Comparison of ENCODE assay signal across 21 cellular contexts in genomic region chr7:77649950-77650349, GRCh38. TPM values are rescaled to one million over a fixed set of nuclear protein-coding genes. Genes with fewer than 3 reads are reported as not detected.
DNase-seq lines count a peak whose midpoint lies in the region; ATAC-seq, FAIRE-seq and TF ChIP-seq lines count a peak whose summit lies in the region.
"Had no signal": no experiment of that assay in that cellular context is flagged by ENCODE, and none has a peak within 500 bp of the region (broad histone marks: within the 10 kb centered on the region; RNA-seq: fewer than 3 reads in every experiment).

No MANE protein-coding gene starts in this region.

- TF ChIP-seq RAD21 in HepG2 (CRISPR knock-in tag; IDR thresholded peaks at IDR 0.05), result no peak
- TF ChIP-seq RAD21 in K562 (CRISPR knock-in tag; conservative IDR thresholded peaks at IDR 0.05 in 1 of 2, IDR thresholded peaks at IDR 0.05 in 1 of 2), result no peak

- H4K20me1 ChIP-seq in HepG2 (ENCODE audit: insufficient read depth, low read length) (no peaks in the 10 kb centered on the region), K562 (replicated peaks; ENCODE audit: control insufficient read depth, insufficient read depth, low read length) (no peaks in the 10 kb centered on the region), keratinocyte (ENCODE audit: control insufficient read depth, extremely low read depth, insufficient read depth, low read length) (no peaks in the 10 kb centered on the region)

- H3K36me3 ChIP-seq in HepG2 (replicated peaks in 1 of 2; ENCODE audit: control insufficient read depth in 1 of 2, insufficient read depth in 2 of 2, low read length in 2 of 2), result peaks cover 0 to 10% of the 10 kb centered on the region in 2 experiments; a peak in 1 of 5 replicates
- H3K36me3 ChIP-seq in right lobe of liver, result peaks cover 0 to 2% (median 0%) of the 10 kb centered on the region in 4 donors
- H3K36me3 ChIP-seq in K562 (ENCODE audit: control insufficient read depth, insufficient read depth, low read length), result no peaks in the 10 kb centered on the region
- peaks cover 2 to 5% of the 10 kb centered on the region in 2 experiments for H3K36me3 ChIP-seq in keratinocyte (ENCODE audit: control insufficient read depth in 2 of 2, extremely low read depth in 1 of 2, insufficient read depth in 2 of 2, low read length in 2 of 2)
- H3K36me3 ChIP-seq in tibial nerve, result peaks cover 0 to 43% (median 0%) of the 10 kb centered on the region in 3 donors
- H3K36me3 ChIP-seq in CD4-positive, alpha-beta memory T cell (ENCODE audit: insufficient read depth, low read length), result no peaks in the 10 kb centered on the region
- H3K36me3 ChIP-seq: HAP-1, thyroid gland had no signal

- H3K36me3 Mint-ChIP-seq in CD4-positive, alpha-beta memory T cell, result peaks cover 0 to 2% of the 10 kb centered on the region in 2 donors

- no peak overlapping the region for H3K27ac ChIP-seq in HepG2 (ENCODE audit: extremely low read length, insufficient read depth, low read length)
- no peak overlapping the region for H3K27ac ChIP-seq in right lobe of liver
- H3K27ac ChIP-seq in K562 (ENCODE audit: extremely low read depth, low read depth, low read length), result no peak overlapping the region
- H3K27ac ChIP-seq in keratinocyte (ENCODE audit: control insufficient read depth, insufficient read depth, low read length), result no peak overlapping the region
- H3K27ac ChIP-seq in tibial nerve, result peak overlapping the region in 2 of 4 donors; percentile 1 to 51
- H3K27ac ChIP-seq in CD4-positive, alpha-beta memory T cell (ENCODE audit: low read depth, low read length), result no peak overlapping the region
- H3K27ac ChIP-seq: SJSA1 had no signal

- H3K4me1 ChIP-seq in HepG2 (ENCODE audit: insufficient read depth, low read length) (peaks cover 15% of the 10 kb centered on the region), right lobe of liver (peaks cover 0 to 8% (median 0%) of the 10 kb centered on the region in 4 donors), K562 (replicated peaks in 1 of 2; ENCODE audit: control insufficient read depth in 2 of 2, insufficient read depth in 2 of 2, low read length in 2 of 2) (no peaks in the 10 kb centered on the region), keratinocyte (ENCODE audit: control insufficient read depth, extremely low read depth, insufficient read depth, low read length) (no peaks in the 10 kb centered on the region), tibial nerve (peaks cover 0 to 22% (median 0%) of the 10 kb centered on the region in 4 donors)
- H3K4me1 ChIP-seq in CD4-positive, alpha-beta memory T cell (ENCODE audit: insufficient read depth, low read length), result no peaks in the 10 kb centered on the region
- H3K4me1 ChIP-seq: HAP-1 had no signal

- H3K27me3 ChIP-seq in HepG2 (ENCODE audit: control insufficient read depth in 1 of 2, insufficient read depth in 2 of 2, low read length in 2 of 2) (no peaks in the 10 kb centered on the region), right lobe of liver (no peaks in the 10 kb centered on the region), K562 (ENCODE audit: control insufficient read depth in 2 of 2, insufficient read depth in 2 of 2, low read length in 2 of 2) (no peaks in the 10 kb centered on the region), keratinocyte (ENCODE audit: control insufficient read depth, extremely low read depth, insufficient read depth, low read length) (no peaks in the 10 kb centered on the region), tibial nerve (no peaks in the 10 kb centered on the region)
- no peaks in the 10 kb centered on the region for H3K27me3 ChIP-seq in CD4-positive, alpha-beta memory T cell (ENCODE audit: insufficient read depth, low read length)
- H3K27me3 ChIP-seq: SJSA1, thyroid gland had no signal

- no peaks in the 10 kb centered on the region for H3K9me1 ChIP-seq in K562 (ENCODE audit: control insufficient read depth, insufficient read depth, low read length)
- no peaks in the 10 kb centered on the region for H3K9me1 ChIP-seq in keratinocyte (ENCODE audit: control insufficient read depth, extremely low read depth, insufficient read depth, low read length)

- H3K4me3 ChIP-seq in HepG2 (replicated peaks in 1 of 3; ENCODE audit: insufficient read depth in 1 of 3, low read depth in 2 of 3, low read length in 3 of 3) (no peak overlapping the region), right lobe of liver (no peak overlapping the region), K562 (no peak overlapping the region), keratinocyte (ENCODE audit: control insufficient read depth in 2 of 3, extremely low read depth in 1 of 3, insufficient read depth in 2 of 3, low read depth in 1 of 3, low read length in 3 of 3) (no peak overlapping the region), tibial nerve (no peak overlapping the region)
- no peak overlapping the region for H3K4me3 ChIP-seq in CD4-positive, alpha-beta memory T cell (ENCODE audit: low read length in 2 of 2)
- H3K4me3 ChIP-seq: HAP-1, SJSA1, thyroid gland had no signal

- no peaks in the 10 kb centered on the region for H3K9me3 Mint-ChIP-seq in CD4-positive, alpha-beta memory T cell

- H3K9ac ChIP-seq in HepG2 (ENCODE audit: insufficient read depth, low read depth, low read length), result no peak overlapping the region
- no peak overlapping the region for H3K9ac ChIP-seq in K562 (ENCODE audit: insufficient read depth in 1 of 2, low read depth in 2 of 2, low read length in 2 of 2)
- no peak overlapping the region for H3K9ac ChIP-seq in keratinocyte (ENCODE audit: control insufficient read depth, extremely low read depth, insufficient read depth, low read length)

- H3K4me1 Mint-ChIP-seq in CD4-positive, alpha-beta memory T cell, result peaks cover 0 to 2% (median 0%) of the 10 kb centered on the region in 4 donors

- FAIRE-seq in HepG2 (lab: Jason Lieb, UNC), result no peak
- peak; percentile 72 for FAIRE-seq in K562 (lab: Jason Lieb, UNC)
- FAIRE-seq in keratinocyte (lab: Jason Lieb, UNC), result peak; percentile 29
- FAIRE-seq: small intestine had no signal

- no peak for TF ChIP-seq CTCF in HepG2 (CRISPR knock-in tag; IDR thresholded peaks at IDR 0.05)
- TF ChIP-seq CTCF in right lobe of liver (IDR thresholded peaks at IDR 0.05), result no peak
- no peak for TF ChIP-seq CTCF in K562 (IDR thresholded peaks at IDR 0.05 in 2 of 3, conservative IDR thresholded peaks at IDR 0.05 in 1 of 3; ENCODE audit: insufficient read depth in 2 of 3, low read depth in 1 of 3, low read length in 3 of 3)
- TF ChIP-seq CTCF in keratinocyte (optimal IDR thresholded peaks at IDR 0.05 in 1 of 3, IDR thresholded peaks at IDR 0.05 in 1 of 3, conservative IDR thresholded peaks at IDR 0.05 in 1 of 3; ENCODE audit: extremely low read depth in 1 of 3, insufficient read depth in 2 of 3, low read length in 3 of 3), result no peak
- no peak for TF ChIP-seq CTCF in tibial nerve (IDR thresholded peaks at IDR 0.05)

- dilution Hi-C loops in keratinocyte (cut with MboI; ENCODE audit: extremely low pct_ligation_motif_present, low sequenced_read_pairs), result no loop called here

- in situ Hi-C loops in HepG2 (cut with HindIII; ENCODE audit: extremely low pct_ligation_motif_present, low pct_unique_long_range_greater_than_20kb) (no loop called here), K562 (cut with MboI) (loop anchor here (25.0 kb wide), 1 partner anchor 562 kb away; no protein-coding TSS in a partner anchor)

- H3K9me3 ChIP-seq in HepG2 (ENCODE audit: low read length) (no peaks in the 10 kb centered on the region), right lobe of liver (no peaks in the 10 kb centered on the region), K562 (replicated peaks; ENCODE audit: control insufficient read depth, insufficient read depth, low read depth, low read length) (no peaks in the 10 kb centered on the region), keratinocyte (ENCODE audit: control insufficient read depth, low read depth, low read length) (no peaks in the 10 kb centered on the region), tibial nerve (no peaks in the 10 kb centered on the region)
- H3K9me3 ChIP-seq in CD4-positive, alpha-beta memory T cell (ENCODE audit: control insufficient read depth in 1 of 2, low read length in 2 of 2), result no peaks in the 10 kb centered on the region
- H3K9me3 ChIP-seq: HAP-1, SJSA1, thyroid gland had no signal

- H2AFZ ChIP-seq in HepG2 (ENCODE audit: low read length), result no peak overlapping the region
- no peak overlapping the region for H2AFZ ChIP-seq in K562 (ENCODE audit: low read depth, low read length)
- no peak overlapping the region for H2AFZ ChIP-seq in keratinocyte (ENCODE audit: control insufficient read depth, low read length)

- TF ChIP-seq EP300 in HepG2 (IDR thresholded peaks at IDR 0.05; ENCODE audit: low read depth in 2 of 2, low read length in 2 of 2) (no peak), HepG2 (CRISPR knock-in tag; IDR thresholded peaks at IDR 0.05; ENCODE audit: borderline replicate concordance) (no peak), K562 (IDR thresholded peaks at IDR 0.05; ENCODE audit: low read length) (no peak), tibial nerve (IDR thresholded peaks at IDR 0.05) (no peak)

- WGBS in HepG2 (ENCODE audit: low lambda C conversion rate), result 50% methylated on average over 3 of the region's 3 CpGs
- 57% methylated on average over 3 of the region's 3 CpGs for WGBS in right lobe of liver (ENCODE audit: insufficient coverage, low coverage, low lambda C conversion rate, missing lambda C conversion rate)
- 35% methylated on average over 3 of the region's 3 CpGs for WGBS in K562 (ENCODE audit: insufficient coverage, low coverage, missing lambda C conversion rate)
- 24 to 26% methylated on average over 3 of the region's 3 CpGs for WGBS in tibial nerve, 2 donors

- intact Hi-C loops in HepG2 (cut with micrococcal nuclease; ENCODE audit: unreplicated experiment) (loop anchor here (10.0 kb wide), 1 partner anchor 245 kb away; no protein-coding TSS in a partner anchor), right lobe of liver (cut with DNase I) (loop anchor here in 1 of 2 donors (10.0 kb wide), 1 partner anchor 105 kb away; no protein-coding TSS in a partner anchor), K562 (cut with micrococcal nuclease) (loop anchor here (5.0 to 10.0 kb wide), 4 partner anchors 113 to 575 kb away; partner anchors contain the start of gene PTPN12)
- intact Hi-C loops in CD4-positive, alpha-beta memory T cell (cut with micrococcal nuclease), result no loop called here

- TF ChIP-seq POLR2A in HepG2 (IDR thresholded peaks at IDR 0.05; ENCODE audit: insufficient read depth in 1 of 2, low read depth in 2 of 2, low read length in 2 of 2), result no peak
- no peak for TF ChIP-seq POLR2A in right lobe of liver (IDR thresholded peaks at IDR 0.05)
- TF ChIP-seq POLR2A in K562 (conservative IDR thresholded peaks at IDR 0.05), result no peak
- no peak for TF ChIP-seq POLR2A in tibial nerve (IDR thresholded peaks at IDR 0.05)

- no peak overlapping the region for H3K27ac Mint-ChIP-seq in CD4-positive, alpha-beta memory T cell

- no peaks in the 10 kb centered on the region for H3K79me2 ChIP-seq in HepG2 (ENCODE audit: insufficient read depth, low read length)
- no peaks in the 10 kb centered on the region for H3K79me2 ChIP-seq in K562 (ENCODE audit: control insufficient read depth, insufficient read depth, low read length)
- no peaks in the 10 kb centered on the region for H3K79me2 ChIP-seq in keratinocyte (ENCODE audit: control insufficient read depth, insufficient read depth, low read length)

- POLR2A ChIA-PET in HepG2 (lab: Yijun Ruan, JAX), result no interaction called here
- POLR2A ChIA-PET in K562 (lab: Yijun Ruan, JAX), result no interaction called here
- POLR2A ChIA-PET in CD4-positive, alpha-beta memory T cell (lab: Charles Lee; ENCODE audit: partially characterized antibody), result no interaction called here

- H3K4me2 ChIP-seq in HepG2 (ENCODE audit: low read depth, low read length) (no peak overlapping the region), K562 (ENCODE audit: insufficient read depth, low read length) (no peak overlapping the region), keratinocyte (ENCODE audit: control insufficient read depth, extremely low read depth, insufficient read depth, low read depth, low read length) (no peak overlapping the region)

- CTCF ChIA-PET in HepG2 (lab: Yijun Ruan, JAX; ENCODE audit: low intra/inter-chr PET ratio, low total read pairs), result no interaction called here
- CTCF ChIA-PET in K562 (lab: Yijun Ruan, JAX; ENCODE audit: low intra/inter-chr PET ratio), result interaction anchor here (3.1 kb wide), 1 partner anchor 109 kb away, joined by 23 read pairs; no protein-coding TSS in a partner anchor
- CTCF ChIA-PET in CD4-positive, alpha-beta memory T cell (lab: Charles Lee; ENCODE audit: partially characterized antibody), result interaction anchor here (1.0 to 14.0 kb wide), 7 partner anchors 10 to 115 kb away, joined by 3 to 176 read pairs (median 17); no protein-coding TSS in a partner anchor

- H3K4me3 Mint-ChIP-seq in CD4-positive, alpha-beta memory T cell, result no peak overlapping the region

- no TSS peak for BruUV-seq in HepG2 (replicated peaks; lab: Mats Ljungman, UMichigan)
- BruUV-seq in K562 (replicated peaks; lab: Mats Ljungman, UMichigan), result no TSS peak

- ATAC-seq in HepG2 (peak; percentile 25; the same call in 2 of the 3 replicates), right lobe of liver (no peak), K562 (no peak)
- ATAC-seq: esophagus mucosa had no signal

- no peaks in the 10 kb centered on the region for H3K27me3 Mint-ChIP-seq in CD4-positive, alpha-beta memory T cell

- DNase-seq in HepG2 (ENCODE audit: low spot score) (peak; percentile 65), right lobe of liver (no peak), K562 (ENCODE audit: extremely low read depth in 1 of 4, low spot score in 3 of 4) (no peak), keratinocyte (ENCODE audit: low read depth, low spot score) (no peak), RKO (ENCODE audit: low spot score) (no peak), GM19240 (ENCODE audit: insufficient read length, low spot score) (no peak), tibial nerve (ENCODE audit: low spot score in 2 of 2) (no peak)
- no peak for DNase-seq in CD4-positive, alpha-beta memory T cell
- DNase-seq: ACHN, activated gamma-delta T cell treated with Interleukin-2 at 50 U/mL for 16 hours, anterior cingulate cortex, GDM1, hypothalamus, NCI-H187 treated with DMSO at 0.1 percent for 48 hours, NCI-H510A, small intestine, T-helper 9 cell had no signal

RNA-seq across cellular contexts. Expression of gene RSBN1L, which starts 46.3 kb away (rescaled TPM):
- total RNA-seq in HepG2 (2016; rRNA removed; fragmentation: Illumina TruSeq; extraction: Trizol), result 21.3 and 25.9 TPM in 2 replicates
- total RNA-seq in HepG2 (2016; cell fraction: cytosol; rRNA removed; fragmentation: Illumina TruSeq; extraction: Trizol; ENCODE audit: low read depth), result 15.6 and 19.7 TPM in 2 replicates
- 18.9 and 19.6 TPM in 2 replicates for total RNA-seq in HepG2 (2016; cell fraction: insoluble cytoplasmic fraction; rRNA removed; fragmentation: Illumina TruSeq; extraction: Trizol)
- total RNA-seq in HepG2 (2016; cell fraction: membrane; rRNA removed; fragmentation: Illumina TruSeq; extraction: Trizol), result 10.7 and 11.3 TPM in 2 replicates
- total RNA-seq in HepG2 (2016; cell fraction: nucleus; rRNA removed; fragmentation: Illumina TruSeq; extraction: Trizol), result 13.9 and 15.9 TPM in 2 replicates
- polyA plus RNA-seq in HepG2 (2011; rRNA removed), result 7.7 and 7.9 TPM in 2 replicates
- 3.0 and 4.2 TPM in 2 replicates for polyA plus RNA-seq in HepG2 (2011; cell fraction: cytosol; rRNA removed)
- 5.1 and 6.1 TPM in 2 replicates for polyA plus RNA-seq in HepG2 (2011; cell fraction: nucleus; rRNA removed)
- 11.0 and 12.9 TPM in 2 replicates for polyA plus RNA-seq in HepG2 (2012)
- 0.66 and 0.77 TPM in 2 replicates for polyA plus RNA-seq in HepG2 (2016; cell fraction: cytosol; fragmentation: Illumina TruSeq; extraction: Trizol; ENCODE audit: low read depth)
- 12.8 and 15.4 TPM in 2 replicates for polyA plus RNA-seq in HepG2 (2016; cell fraction: insoluble cytoplasmic fraction; fragmentation: Illumina TruSeq; extraction: Trizol; ENCODE audit: low read depth)
- polyA plus RNA-seq in HepG2 (2016; cell fraction: membrane; fragmentation: Illumina TruSeq; extraction: Trizol; ENCODE audit: low read depth), result 1.9 TPM in 2 replicates
- 16.3 and 17.5 TPM in 2 replicates for polyA plus RNA-seq in HepG2 (2016; cell fraction: nucleus; fragmentation: Illumina TruSeq; extraction: Trizol; ENCODE audit: insufficient read depth, low read depth)
- polyA minus RNA-seq in HepG2 (2011; rRNA and poly(A)+ RNA removed; ENCODE audit: low replicate concordance), result 7.7 and 8.4 TPM in 2 replicates
- 14.1 and 20.3 TPM in 2 replicates for polyA minus RNA-seq in HepG2 (2011; cell fraction: cytosol; rRNA and poly(A)+ RNA removed)
- polyA minus RNA-seq in HepG2 (2011; cell fraction: nucleus; rRNA and poly(A)+ RNA removed), result 18.3 and 23.4 TPM in 2 replicates
- 10 to 100 TPM in 1 of 6 experiments, 1 to 10 TPM in 5; 8.2 to 10.4 (median 8.8) TPM for total RNA-seq in right lobe of liver
- 10.3 and 43.2 TPM in 2 replicates for total RNA-seq in K562 (2011; cell fraction: chromatin; rRNA removed; ENCODE audit: low replicate concordance)
- 7.3 and 10.1 TPM in 2 replicates for total RNA-seq in K562 (2011; cell fraction: nucleolus; rRNA removed)
- 15.4 and 21.9 TPM in 2 replicates for total RNA-seq in K562 (2011; cell fraction: nucleoplasm; rRNA removed)
- 16.6 and 20.1 TPM in 2 replicates for total RNA-seq in K562 (2014; rRNA removed)
- 33.2 and 33.8 TPM in 2 replicates for total RNA-seq in K562 (2014; rRNA removed; fragmentation: Illumina TruSeq; extraction: Trizol)
- total RNA-seq in K562 (2015; rRNA removed; fragmentation: Illumina TruSeq; extraction: Trizol), result 29.1 and 35.2 TPM in 2 replicates
- 19.0 and 22.8 TPM in 2 replicates for total RNA-seq in K562 (2021)
- 19.5 and 20.1 TPM in 2 replicates for polyA plus RNA-seq in K562 (2011; rRNA removed)
- polyA plus RNA-seq in K562 (2011; cell fraction: cytosol; rRNA removed), result 3.6 and 6.7 TPM in 2 replicates
- 9.3 and 13.0 TPM in 2 replicates for polyA plus RNA-seq in K562 (2011; cell fraction: nucleus; rRNA removed)
- 14.8 and 18.9 TPM in 2 replicates for polyA plus RNA-seq in K562 (2012)
- 28.4 and 33.2 TPM in 2 replicates for polyA plus RNA-seq in K562 (2014; fragmentation: Illumina TruSeq; extraction: Trizol)
- 1 to 10 TPM; 6.2 to 8.3 TPM for polyA plus RNA-seq in K562 (2014; fragmentation: Nextera tagmentation; extraction: Ambion mirVana)
- 13.8 and 16.7 TPM in 2 replicates for polyA plus RNA-seq in K562 (2014; rRNA removed)
- polyA minus RNA-seq in K562 (2011; rRNA and poly(A)+ RNA removed), result 54.3 and 55.0 TPM in 2 replicates
- polyA minus RNA-seq in K562 (2011; cell fraction: cytosol; rRNA and poly(A)+ RNA removed), result 21.4 and 28.8 TPM in 2 replicates
- 8.1 and 12.7 TPM in 2 replicates for polyA minus RNA-seq in K562 (2011; cell fraction: nucleus; rRNA and poly(A)+ RNA removed)
- 3.9 to 9.6 TPM (median 6.0 TPM) in 3 replicates for polyA plus RNA-seq in keratinocyte
- 11.3 TPM for polyA plus RNA-seq in keratinocyte (2011; ENCODE audit: low read depth)
- 2.2 and 3.8 TPM in 2 replicates for polyA plus RNA-seq in keratinocyte (2011; cell fraction: cytosol; rRNA removed)
- 7.0 and 7.7 TPM in 2 replicates for polyA plus RNA-seq in keratinocyte (2011; cell fraction: nucleus; rRNA removed)
- 5.3 and 8.0 TPM in 2 replicates for polyA plus RNA-seq in keratinocyte (2012; ENCODE audit: low replicate concordance)
- 2.7 to 20.0 TPM (median 10.3 TPM) in 3 replicates for polyA minus RNA-seq in keratinocyte
- 2.9 TPM for polyA minus RNA-seq in keratinocyte (2011; cell fraction: cytosol; rRNA and poly(A)+ RNA removed)
- 4.7 and 5.6 TPM in 2 replicates for polyA minus RNA-seq in keratinocyte (2011; cell fraction: nucleus; rRNA and poly(A)+ RNA removed)
- 10 to 100 TPM; 15.6 to 33.9 (median 29.1) TPM for total RNA-seq in tibial nerve
- total RNA-seq in CD4-positive, alpha-beta memory T cell, result 10 to 100 TPM; 45.0 to 51.0 TPM
- 1 to 10 TPM; 6.3 to 7.6 TPM for polyA plus RNA-seq in CD4-positive, alpha-beta memory T cell
